1 cellular context compared by ENCODE assay signal in the genomic region with DNA sequence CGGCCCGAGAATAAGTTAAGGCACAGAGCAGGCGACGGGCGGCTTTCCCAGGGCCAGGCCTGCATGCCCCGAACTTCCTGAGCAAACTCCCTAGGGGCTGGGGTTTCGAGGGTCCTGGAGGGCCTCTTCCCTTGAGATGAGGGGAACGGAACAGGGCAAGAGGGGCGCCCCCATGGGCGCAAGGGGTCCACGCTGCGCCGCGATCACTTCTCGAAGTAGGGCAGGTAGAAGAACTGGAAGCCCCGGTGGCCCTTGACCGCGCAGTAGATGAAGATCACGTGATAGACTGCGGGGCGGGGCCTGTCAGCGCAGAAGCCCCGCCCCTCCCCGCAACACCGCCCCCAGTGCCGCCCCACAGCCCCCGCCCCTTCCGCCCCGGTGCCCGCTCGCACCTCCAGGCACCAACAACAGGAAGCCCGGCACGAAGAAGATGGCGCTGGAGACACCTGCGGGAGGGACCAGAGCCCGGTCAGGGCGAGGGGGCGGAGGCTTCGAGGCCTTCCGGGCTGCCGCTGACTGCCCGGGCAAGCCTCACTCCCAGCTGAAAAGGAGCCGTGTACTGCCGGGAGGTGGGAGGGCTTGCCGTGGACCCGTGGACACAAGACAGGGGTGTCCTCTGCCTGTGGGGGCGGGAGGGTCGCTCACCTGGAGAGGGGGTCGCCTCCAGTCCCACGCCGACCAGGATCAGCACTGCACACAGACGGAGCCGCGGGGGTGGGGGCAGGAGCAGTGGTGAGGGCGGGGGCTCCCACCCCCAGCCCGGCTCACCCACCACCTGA.
TF ChIP-seq lines count a peak whose summit lies in the region.

No MANE protein-coding gene starts in this region.

TF ChIP-seq in HepG2, 621 proteins besides CTCF, POLR2A, EP300 and RAD21 (continued from another document and continues in another):
- TF ChIP-seq E2F1 (CRISPR knock-in tag; IDR thresholded peaks at IDR 0.05), result peak; percentile 22; the same call in 1 of the 2 replicates
- TF ChIP-seq ZFP90 (CRISPR knock-in tag; IDR thresholded peaks at IDR 0.05; ENCODE audit: borderline replicate concordance), result peak; percentile 36; the same call in 1 of the 2 replicates
- TF ChIP-seq, protein P1, sequence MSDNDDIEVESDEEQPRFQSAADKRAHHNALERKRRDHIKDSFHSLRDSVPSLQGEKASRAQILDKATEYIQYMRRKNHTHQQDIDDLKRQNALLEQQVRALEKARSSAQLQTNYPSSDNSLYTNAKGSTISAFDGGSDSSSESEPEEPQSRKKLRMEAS (IDR thresholded peaks at IDR 0.05), result peak; percentile 40; the same call in 1 of the 2 replicates
- no peak for TF ChIP-seq NR1H2 (CRISPR knock-in tag; IDR thresholded peaks at IDR 0.05; ENCODE audit: borderline replicate concordance, low read depth)
- TF ChIP-seq ATAD3A (CRISPR knock-in tag; IDR thresholded peaks at IDR 0.05), result no peak
- TF ChIP-seq ZNF331 (CRISPR knock-in tag; IDR thresholded peaks at IDR 0.05), result peak; percentile 56; the same call in 1 of the 2 replicates
- no peak for TF ChIP-seq IKZF4 (CRISPR knock-in tag; IDR thresholded peaks at IDR 0.05; ENCODE audit: borderline replicate concordance, low read depth, not compliant biosample characterization)
- TF ChIP-seq KDM2A (CRISPR knock-in tag; IDR thresholded peaks at IDR 0.05; ENCODE audit: borderline replicate concordance, low read depth), result peak; percentile 60; the same call in 1 of the 2 replicates
- no peak for TF ChIP-seq TSC22D2 (CRISPR knock-in tag; IDR thresholded peaks at IDR 0.05; ENCODE audit: borderline replicate concordance)
- TF ChIP-seq, protein P2, sequence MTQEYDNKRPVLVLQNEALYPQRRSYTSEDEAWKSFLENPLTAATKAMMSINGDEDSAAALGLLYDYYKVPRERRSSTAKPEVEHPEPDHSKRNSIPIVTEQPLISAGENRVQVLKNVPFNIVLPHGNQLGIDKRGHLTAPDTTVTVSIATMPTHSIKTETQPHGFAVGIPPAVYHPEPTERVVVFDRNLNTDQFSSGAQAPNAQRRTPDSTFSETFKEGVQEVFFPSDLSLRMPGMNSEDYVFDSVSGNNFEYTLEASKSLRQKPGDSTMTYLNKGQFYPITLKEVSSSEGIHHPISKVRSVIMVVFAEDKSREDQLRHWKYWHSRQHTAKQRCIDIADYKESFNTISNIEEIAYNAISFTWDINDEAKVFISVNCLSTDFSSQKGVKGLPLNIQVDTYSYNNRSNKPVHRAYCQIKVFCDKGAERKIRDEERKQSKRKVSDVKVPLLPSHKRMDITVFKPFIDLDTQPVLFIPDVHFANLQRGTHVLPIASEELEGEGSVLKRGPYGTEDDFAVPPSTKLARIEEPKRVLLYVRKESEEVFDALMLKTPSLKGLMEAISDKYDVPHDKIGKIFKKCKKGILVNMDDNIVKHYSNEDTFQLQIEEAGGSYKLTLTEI (CRISPR knock-in tag; conservative IDR thresholded peaks at IDR 0.05), result no peak
- TF ChIP-seq PLSCR1 (CRISPR knock-in tag; IDR thresholded peaks at IDR 0.05; ENCODE audit: borderline replicate concordance), result no peak
- TF ChIP-seq ZNF703 (CRISPR knock-in tag; IDR thresholded peaks at IDR 0.05; ENCODE audit: borderline replicate concordance), result no peak
- TF ChIP-seq, protein P3, sequence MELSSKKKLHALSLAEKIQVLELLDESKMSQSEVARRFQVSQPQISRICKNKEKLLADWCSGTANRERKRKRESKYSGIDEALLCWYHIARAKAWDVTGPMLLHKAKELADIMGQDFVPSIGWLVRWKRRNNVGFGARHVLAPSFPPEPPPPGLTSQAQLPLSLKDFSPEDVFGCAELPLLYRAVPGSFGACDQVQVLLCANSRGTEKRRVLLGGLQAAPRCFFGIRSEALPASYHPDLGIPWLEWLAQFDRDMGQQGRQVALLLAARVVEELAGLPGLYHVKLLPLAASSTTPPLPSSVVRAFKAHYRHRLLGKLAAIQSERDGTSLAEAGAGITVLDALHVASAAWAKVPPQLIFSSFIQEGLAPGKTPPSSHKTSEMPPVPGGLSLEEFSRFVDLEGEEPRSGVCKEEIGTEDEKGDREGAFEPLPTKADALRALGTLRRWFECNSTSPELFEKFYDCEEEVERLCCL (CRISPR knock-in tag; IDR thresholded peaks at IDR 0.05; ENCODE audit: borderline replicate concordance), result no peak
- no peak for TF ChIP-seq ATM (IDR thresholded peaks at IDR 0.05; ENCODE audit: borderline replicate concordance)
- TF ChIP-seq ZNF143 (CRISPR knock-in tag; IDR thresholded peaks at IDR 0.05), result no peak
- no peak for TF ChIP-seq ZNF205 (CRISPR knock-in tag; IDR thresholded peaks at IDR 0.05)
- TF ChIP-seq GATA4 (IDR thresholded peaks at IDR 0.05; ENCODE audit: borderline replicate concordance, low read depth), result 0 out of 2 replicates have a peak, but pooled peaks have one; percentile 32
- peak; percentile 4; the same call in 1 of the 2 replicates for TF ChIP-seq SRY (CRISPR knock-in tag; IDR thresholded peaks at IDR 0.05)
- TF ChIP-seq, protein P4, sequence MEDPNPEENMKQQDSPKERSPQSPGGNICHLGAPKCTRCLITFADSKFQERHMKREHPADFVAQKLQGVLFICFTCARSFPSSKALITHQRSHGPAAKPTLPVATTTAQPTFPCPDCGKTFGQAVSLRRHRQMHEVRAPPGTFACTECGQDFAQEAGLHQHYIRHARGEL (CRISPR knock-in tag; IDR thresholded peaks at IDR 0.05), result no peak; the same call in 1 of the 2 replicates
- TF ChIP-seq HNF4A (CRISPR knock-in tag; IDR thresholded peaks at IDR 0.05), result no peak
- TF ChIP-seq, protein P5, sequence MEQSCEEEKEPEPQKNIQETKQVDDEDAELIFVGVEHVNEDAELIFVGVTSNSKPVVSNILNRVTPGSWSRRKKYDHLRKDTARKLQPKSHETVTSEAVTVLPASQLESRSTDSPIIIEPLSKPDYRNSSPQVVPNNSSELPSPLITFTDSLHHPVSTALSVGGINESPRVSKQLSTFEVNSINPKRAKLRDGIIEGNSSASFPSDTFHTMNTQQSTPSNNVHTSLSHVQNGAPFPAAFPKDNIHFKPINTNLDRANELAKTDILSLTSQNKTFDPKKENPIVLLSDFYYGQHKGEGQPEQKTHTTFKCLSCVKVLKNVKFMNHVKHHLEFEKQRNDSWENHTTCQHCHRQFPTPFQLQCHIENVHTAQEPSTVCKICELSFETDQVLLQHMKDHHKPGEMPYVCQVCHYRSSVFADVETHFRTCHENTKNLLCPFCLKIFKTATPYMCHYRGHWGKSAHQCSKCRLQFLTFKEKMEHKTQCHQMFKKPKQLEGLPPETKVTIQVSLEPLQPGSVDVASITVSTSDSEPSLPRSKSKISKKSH (CRISPR knock-in tag; IDR thresholded peaks at IDR 0.05; ENCODE audit: borderline replicate concordance), result no peak; the same call in 1 of the 2 replicates
- no peak for TF ChIP-seq ZNF724P (CRISPR knock-in tag; IDR thresholded peaks at IDR 0.05; ENCODE audit: borderline replicate concordance)
- TF ChIP-seq PATZ1 (CRISPR knock-in tag; IDR thresholded peaks at IDR 0.05), result no peak
- TF ChIP-seq ZNF501 (CRISPR knock-in tag; IDR thresholded peaks at IDR 0.05), result no peak; the same call in 1 of the 2 replicates
- peak; percentile 55; the same call in 1 of the 2 replicates for TF ChIP-seq THAP11 (CRISPR knock-in tag; IDR thresholded peaks at IDR 0.05)
- no peak for TF ChIP-seq ZNF33A (CRISPR knock-in tag; IDR thresholded peaks at IDR 0.05; ENCODE audit: borderline replicate concordance)
- no peak for TF ChIP-seq TAF15 (IDR thresholded peaks at IDR 0.05; ENCODE audit: low read depth, low read length, poor library complexity, severe bottlenecking)
- TF ChIP-seq SP1 (IDR thresholded peaks at IDR 0.05), result no peak
- TF ChIP-seq SP1 (CRISPR knock-in tag; IDR thresholded peaks at IDR 0.05), result peak; percentile 37; the same call in 1 of the 2 replicates
- TF ChIP-seq, protein P6, sequence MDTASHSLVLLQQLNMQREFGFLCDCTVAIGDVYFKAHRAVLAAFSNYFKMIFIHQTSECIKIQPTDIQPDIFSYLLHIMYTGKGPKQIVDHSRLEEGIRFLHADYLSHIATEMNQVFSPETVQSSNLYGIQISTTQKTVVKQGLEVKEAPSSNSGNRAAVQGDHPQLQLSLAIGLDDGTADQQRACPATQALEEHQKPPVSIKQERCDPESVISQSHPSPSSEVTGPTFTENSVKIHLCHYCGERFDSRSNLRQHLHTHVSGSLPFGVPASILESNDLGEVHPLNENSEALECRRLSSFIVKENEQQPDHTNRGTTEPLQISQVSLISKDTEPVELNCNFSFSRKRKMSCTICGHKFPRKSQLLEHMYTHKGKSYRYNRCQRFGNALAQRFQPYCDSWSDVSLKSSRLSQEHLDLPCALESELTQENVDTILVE (CRISPR knock-in tag; IDR thresholded peaks at IDR 0.05), result no peak
- TF ChIP-seq POGK (CRISPR knock-in tag; conservative IDR thresholded peaks at IDR 0.05), result peak; percentile 46; the same call in 1 of the 2 replicates
- TF ChIP-seq SMARCC2 (IDR thresholded peaks at IDR 0.05), result no peak
- TF ChIP-seq HNF1B (CRISPR knock-in tag; IDR thresholded peaks at IDR 0.05), result peak; percentile 43; the same call in 1 of the 2 replicates
- no peak for TF ChIP-seq NCOA1 (CRISPR knock-in tag; IDR thresholded peaks at IDR 0.05)
- peak; percentile 66; the same call in 1 of the 2 replicates for TF ChIP-seq ETV5 (CRISPR knock-in tag; IDR thresholded peaks at IDR 0.05; ENCODE audit: borderline replicate concordance)
- no peak for TF ChIP-seq ZNF775 (CRISPR knock-in tag; IDR thresholded peaks at IDR 0.05; ENCODE audit: borderline replicate concordance)
